ENCODE assay signal across 24 cellular contexts in the genomic region with DNA sequence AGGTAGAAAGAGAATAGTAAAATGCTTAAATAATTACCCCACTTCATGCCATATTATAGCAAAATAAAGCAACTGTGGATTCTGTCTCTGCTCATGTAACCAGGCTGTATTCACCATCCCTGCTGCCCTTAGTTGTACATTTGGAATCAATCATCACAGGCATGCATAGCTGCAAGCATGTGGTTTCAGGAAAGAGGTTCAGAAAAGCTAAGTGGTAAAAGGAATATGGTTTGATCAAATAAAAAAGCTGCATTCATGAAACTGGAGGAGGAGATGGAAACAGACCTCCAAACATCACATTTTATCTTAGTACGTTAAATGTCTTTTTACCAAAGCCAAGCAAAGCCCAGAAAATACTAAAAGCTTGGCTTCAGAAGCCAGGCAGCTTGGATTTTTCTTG.
"Had no signal": no experiment of that assay in that cellular context is flagged by ENCODE, and none has a peak within 500 bp of the region (broad histone marks: within the 10 kb centered on the region; RNA-seq: fewer than 3 reads in every experiment).

No MANE protein-coding gene starts in this region.

- H3K27me3 ChIP-seq: breast epithelium, Peyer's patch, SJSA1 had no signal

- ATAC-seq: activated T-cell treated with anti-CD3 and anti-CD28 coated beads, Interleukin-2, amount 50 U/mL, for 4 hours; T-cell had no signal

- DNase-seq: activated CD4-positive, alpha-beta memory T cell treated with anti-CD3 and anti-CD28 coated beads for 36 hours; activated CD4-positive, alpha-beta T cell treated with anti-CD3 and anti-CD28 coated beads, Interleukin-2, amount 10 ng/mL, durations not matched to agents 7 days and 5 days; activated CD4-positive, CD25-positive, alpha-beta regulatory T cell; activated CD8-positive, alpha-beta memory T cell treated with anti-CD3 and anti-CD28 coated beads for 24 hours; activated gamma-delta T cell; activated naive CD4-positive, alpha-beta T cell treated with anti-CD3 and anti-CD28 coated beads for 36 hours; activated T-cell treated with anti-CD3 and anti-CD28 coated beads, Interleukin-2, amount 50 U/mL, for 4 hours; caudate nucleus; NCI-H1092; NCI-H1417 treated with DMSO at 0.1 percent for 48 hours; NCI-H187; NCI-H2081 treated with DMSO at 0.1 percent for 48 hours; NCI-H446; NCI-H524; Peyer's patch; SHP77; T-cell; T-helper 2 cell; T1000 had no signal

- H3K9me3 ChIP-seq: breast epithelium, Peyer's patch, SJSA1 had no signal

- H3K4me2 ChIP-seq: KMS-11 had no signal

- H3K9ac ChIP-seq: KMS-11 had no signal

- H3K4me1 ChIP-seq: breast epithelium, Peyer's patch, SJSA1 had no signal

- H3K36me3 ChIP-seq: breast epithelium, Peyer's patch, SJSA1 had no signal

- H3K4me3 ChIP-seq: breast epithelium, Peyer's patch, SJSA1 had no signal

- H3K27ac ChIP-seq: breast epithelium, KMS-11, Peyer's patch, RWPE1, SJSA1, VCaP had no signal
